Comparison of ENCODE assay signal across 1 cellular context in genomic region chr15:75648156-75649000, GRCh38.
TF ChIP-seq lines count a peak whose summit lies in the region.

No MANE protein-coding gene starts in this region.

TF ChIP-seq in K562, 482 proteins besides CTCF, POLR2A, EP300 and RAD21 (continued from another document and continues in another):
- no peak for TF ChIP-seq UBTF (IDR thresholded peaks at IDR 0.05; ENCODE audit: borderline replicate concordance in 1 of 2, low read depth in 2 of 2, low read length in 2 of 2)
- TF ChIP-seq ZFP36 (IDR thresholded peaks at IDR 0.05; ENCODE audit: low read depth, low read length, partially characterized antibody), result no peak
- no peak for TF ChIP-seq HES1 (IDR thresholded peaks at IDR 0.05; ENCODE audit: low read depth)
- no peak for TF ChIP-seq RERE (CRISPR knock-in tag; IDR thresholded peaks at IDR 0.05; ENCODE audit: borderline replicate concordance)
- TF ChIP-seq RBM17 (IDR thresholded peaks at IDR 0.05; ENCODE audit: borderline replicate concordance, low read depth, low read length), result no peak
- no peak for TF ChIP-seq XRCC3 (IDR thresholded peaks at IDR 0.05)
- TF ChIP-seq ETV5 (CRISPR knock-in tag; IDR thresholded peaks at IDR 0.05; ENCODE audit: low read depth), result no peak
- 0 out of 2 replicates have a peak, but pooled peaks have one; percentile 15 for TF ChIP-seq SMARCE1 (IDR thresholded peaks at IDR 0.05)
- TF ChIP-seq MYBL2 (IDR thresholded peaks at IDR 0.05; ENCODE audit: low read depth), result no peak
- no peak for TF ChIP-seq MYBL2 (CRISPR knock-in tag; IDR thresholded peaks at IDR 0.05; ENCODE audit: borderline replicate concordance)
- no peak for TF ChIP-seq CREB5 (CRISPR knock-in tag; IDR thresholded peaks at IDR 0.05)
- no peak for TF ChIP-seq ZNF695 (CRISPR knock-in tag; IDR thresholded peaks at IDR 0.05)
- no peak for TF ChIP-seq ZSCAN32 (CRISPR knock-in tag; IDR thresholded peaks at IDR 0.05)
- TF ChIP-seq DIDO1 (tag; IDR thresholded peaks at IDR 0.05; ENCODE audit: low read depth), result no peak
- TF ChIP-seq TARDBP (IDR thresholded peaks at IDR 0.05), result no peak
- TF ChIP-seq RBM39 (optimal IDR thresholded peaks at IDR 0.05; ENCODE audit: low read depth, low read length), result no peak
- TF ChIP-seq POLR3G (IDR thresholded peaks at IDR 0.05; ENCODE audit: extremely low read depth, insufficient read length, insufficient replicate concordance), result no peak
- no peak for TF ChIP-seq ZNF707 (CRISPR knock-in tag; conservative IDR thresholded peaks at IDR 0.05)
- no peak for TF ChIP-seq BRF2 (IDR thresholded peaks at IDR 0.05; ENCODE audit: borderline replicate concordance, insufficient read depth, insufficient read length)
- TF ChIP-seq FOXA3 (CRISPR knock-in tag; conservative IDR thresholded peaks at IDR 0.05 in 1 of 2, IDR thresholded peaks at IDR 0.05 in 1 of 2), result no peak
- TF ChIP-seq ARHGAP35 (IDR thresholded peaks at IDR 0.05; ENCODE audit: partially characterized antibody), result no peak
- no peak for TF ChIP-seq SMAD2 (IDR thresholded peaks at IDR 0.05; ENCODE audit: low read depth, low read length)
- no peak for TF ChIP-seq ZNF561 (CRISPR knock-in tag; conservative IDR thresholded peaks at IDR 0.05)
- TF ChIP-seq MYC (IDR thresholded peaks at IDR 0.05; ENCODE audit: low read depth, low read length), result no peak
- no peak for TF ChIP-seq MYC (CRISPR knock-in tag; IDR thresholded peaks at IDR 0.05; ENCODE audit: borderline replicate concordance, low read depth)
- no peak for TF ChIP-seq NFIC (IDR thresholded peaks at IDR 0.05)
- TF ChIP-seq ZNF23 (CRISPR knock-in tag; IDR thresholded peaks at IDR 0.05), result no peak
- TF ChIP-seq CREB1 (IDR thresholded peaks at IDR 0.05), result no peak
- no peak for TF ChIP-seq CREB1 (CRISPR knock-in tag; IDR thresholded peaks at IDR 0.05)
- no peak for TF ChIP-seq ZNF263 (CRISPR knock-in tag; IDR thresholded peaks at IDR 0.05; ENCODE audit: borderline replicate concordance)
- no peak for TF ChIP-seq SLC30A9 (CRISPR knock-in tag; IDR thresholded peaks at IDR 0.05)
- no peak for TF ChIP-seq HOXB6 (CRISPR knock-in tag; IDR thresholded peaks at IDR 0.05; ENCODE audit: borderline replicate concordance)
- TF ChIP-seq ZNF133 (CRISPR knock-in tag; IDR thresholded peaks at IDR 0.05), result no peak
- TF ChIP-seq ZNF76 (CRISPR knock-in tag; IDR thresholded peaks at IDR 0.05; ENCODE audit: borderline replicate concordance), result no peak
- no peak for TF ChIP-seq TGIF2 (CRISPR knock-in tag; IDR thresholded peaks at IDR 0.05)
- TF ChIP-seq MEF2D (tag; conservative IDR thresholded peaks at IDR 0.05; ENCODE audit: low read depth), result no peak
- no peak for TF ChIP-seq ZBED1 (IDR thresholded peaks at IDR 0.05)
- TF ChIP-seq TAF7 (tag; IDR thresholded peaks at IDR 0.05), result peak; percentile 3; the same call in 1 of the 2 replicates
- TF ChIP-seq E2F6 (IDR thresholded peaks at IDR 0.05; ENCODE audit: borderline replicate concordance in 1 of 2, extremely low read depth in 1 of 2, insufficient read depth in 1 of 2, insufficient read length in 1 of 2, low read depth in 1 of 2, low read length in 1 of 2, poor library complexity in 1 of 2, severe bottlenecking in 1 of 2), result peak in 1 of 2 experiments; percentile 14
- no peak for TF ChIP-seq MAFK (IDR thresholded peaks at IDR 0.05; ENCODE audit: low read length)
- TF ChIP-seq KAT8 (IDR thresholded peaks at IDR 0.05; ENCODE audit: low read depth), result no peak
- TF ChIP-seq ZNF140 (CRISPR knock-in tag; IDR thresholded peaks at IDR 0.05), result no peak
- no peak for TF ChIP-seq IRF9 (tag; IDR thresholded peaks at IDR 0.05)
- TF ChIP-seq NCOA6 (IDR thresholded peaks at IDR 0.05), result 0 out of 2 replicates have a peak, but pooled peaks have one; percentile 0
- 0 out of 2 replicates have a peak, but pooled peaks have one; percentile 36 for TF ChIP-seq DPF2 (IDR thresholded peaks at IDR 0.05)
- TF ChIP-seq NCOA4 (IDR thresholded peaks at IDR 0.05; ENCODE audit: partially characterized antibody), result no peak
- no peak for TF ChIP-seq ZNF217 (CRISPR knock-in tag; IDR thresholded peaks at IDR 0.05)
- TF ChIP-seq ETS1 (conservative IDR thresholded peaks at IDR 0.05; ENCODE audit: control insufficient read depth, low read depth, low read length), result 0 out of 2 replicates have a peak, but pooled peaks have one; percentile 49
- TF ChIP-seq HOMEZ (CRISPR knock-in tag; IDR thresholded peaks at IDR 0.05), result no peak
- 0 out of 2 replicates have a peak, but pooled peaks have one; percentile 4 for TF ChIP-seq ZNF583 (CRISPR knock-in tag; IDR thresholded peaks at IDR 0.05)
- TF ChIP-seq NFATC3 (IDR thresholded peaks at IDR 0.05), result no peak
- TF ChIP-seq L3MBTL2 (IDR thresholded peaks at IDR 0.05), result no peak
- no peak for TF ChIP-seq ZNF511 (CRISPR knock-in tag; IDR thresholded peaks at IDR 0.05)
- TF ChIP-seq VEZF1 (CRISPR knock-in tag; IDR thresholded peaks at IDR 0.05), result no peak; the same call in 1 of the 2 replicates
